ENCODE assay signal across 28 cellular contexts in the genomic region with DNA sequence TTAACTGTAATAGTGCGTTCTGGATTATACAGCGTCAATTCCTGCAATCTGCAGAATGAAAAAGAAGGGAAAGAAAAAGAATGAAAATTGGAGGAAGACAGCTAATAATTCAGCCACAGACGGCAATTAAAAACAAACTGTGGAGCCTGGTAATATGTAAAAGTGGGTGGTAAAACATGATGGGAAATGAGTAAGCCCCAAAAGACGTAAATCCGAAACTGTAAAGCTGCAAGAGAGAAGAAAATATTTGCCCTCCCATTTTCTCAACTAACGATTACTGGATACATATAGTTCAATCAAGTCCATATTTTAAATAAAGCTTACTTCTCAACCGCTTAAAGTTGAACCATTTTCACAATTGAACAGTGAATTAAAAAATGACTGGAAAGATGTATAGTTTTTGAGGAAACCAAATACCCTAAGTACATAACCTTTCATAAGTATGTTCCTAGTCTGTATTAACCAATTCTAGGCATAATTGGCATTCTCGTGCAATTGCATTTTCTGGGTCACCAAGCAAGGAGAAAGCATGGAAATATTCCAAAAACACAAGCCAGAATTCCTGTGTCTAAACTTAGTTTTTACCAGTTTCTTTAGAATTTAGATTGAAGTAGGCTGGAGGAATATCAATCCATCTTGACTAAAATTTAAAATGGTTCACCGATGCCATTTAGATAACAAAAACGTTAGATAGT. TPM values are rescaled to one million over a fixed set of nuclear protein-coding genes. Genes with fewer than 3 reads are reported as not detected.
A peak's percentile ranks its signal among the peaks of the same experiment; 100 is the strongest.
DNase-seq lines count a peak whose midpoint lies in the region; ATAC-seq and TF ChIP-seq lines count a peak whose summit lies in the region.
"Had no signal": no experiment of that assay in that cellular context is flagged by ENCODE, and none has a peak within 500 bp of the region (broad histone marks: within the 10 kb centered on the region; RNA-seq: fewer than 3 reads in every experiment).

No MANE protein-coding gene starts in this region.

- DNase-seq in DMS114 treated with DMSO at 0.1 percent for 48 hours (lab: John Stamatoyannopoulos, UW; ENCODE audit: unreplicated experiment) (peak; percentile 63), NCI-H446 treated with DMSO at 0.1 percent for 48 hours (lab: John Stamatoyannopoulos, UW) (peak; percentile 13), astrocyte of the hippocampus (ENCODE audit: low read depth, low spot score) (peak; percentile 79), neural crest cell (ENCODE audit: low read depth, low spot score) (no peak), GDM1 (lab: John Stamatoyannopoulos, UW) (no peak), brain microvascular endothelial cell (no peak), epidermal melanocyte (ENCODE audit: insufficient read length, low spot score) (no peak)
- DNase-seq: activated CD4-positive, alpha-beta T cell treated with anti-CD3 and anti-CD28 coated beads, Interleukin-2, amount 50 U/mL, for 48 hours; activated naive CD4-positive, alpha-beta T cell treated with anti-CD3 and anti-CD28 coated beads for 36 hours; cortex of kidney; DMS53; endodermal cell; esophagus squamous epithelium; GM23248; hypothalamus; immature natural killer cell; NCI-H1694 treated with DMSO at 0.1 percent for 48 hours; NCI-H2171; NCI-H524 treated with DMSO at 0.1 percent for 48 hours; NK-92 treated with Interleukin-12 subunit alpha and Interleukin-12 subunit beta, amount 100 ng/mL, for 24 hours; Peyer's patch; SJCRH30; upper lobe of right lung had no signal

- H3K4me3 Mint-ChIP-seq in neural crest cell, result no peak overlapping the region
- H3K4me3 Mint-ChIP-seq: activated naive CD4-positive, alpha-beta T cell treated with anti-CD3 and anti-CD28 coated beads for 36 hours; activated T-helper 1 cell treated with anti-CD3 and anti-CD28 coated beads, Interleukin-12 subunit alpha, Interleukin-12 subunit beta, Interleukin-2, Interleukin-4 antibody, amounts not matched to agents 30 ng/mL and 10 ng/mL and 1 ng/mL, durations not matched to agents 14 hours and 24 hours and 36 hours; endodermal cell; immature natural killer cell; memory B cell had no signal

- H3K9me3 Mint-ChIP-seq in neural crest cell, result no peaks in the 10 kb centered on the region
- H3K9me3 Mint-ChIP-seq: activated naive CD4-positive, alpha-beta T cell treated with anti-CD3 and anti-CD28 coated beads for 36 hours; activated T-helper 1 cell treated with anti-CD3 and anti-CD28 coated beads, Interleukin-12 subunit alpha, Interleukin-12 subunit beta, Interleukin-2, Interleukin-4 antibody, amounts not matched to agents 30 ng/mL and 10 ng/mL and 1 ng/mL, durations not matched to agents 14 hours and 24 hours and 36 hours; endodermal cell; immature natural killer cell had no signal

- H3K27ac ChIP-seq in brain microvascular endothelial cell, result no peak overlapping the region
- H3K27ac ChIP-seq: esophagus squamous epithelium, GM23248, Peyer's patch, right atrium auricular region, SJCRH30, upper lobe of right lung had no signal

- peaks cover 38% of the 10 kb centered on the region for H3K36me3 ChIP-seq in brain microvascular endothelial cell (replicated peaks)
- H3K36me3 ChIP-seq: Peyer's patch, right atrium auricular region, upper lobe of right lung had no signal

- peak overlapping the region; percentile 73 for H3K27ac Mint-ChIP-seq in neural crest cell (ENCODE audit: unreplicated experiment)
- H3K27ac Mint-ChIP-seq: activated naive CD4-positive, alpha-beta T cell treated with anti-CD3 and anti-CD28 coated beads for 36 hours; activated T-helper 1 cell treated with anti-CD3 and anti-CD28 coated beads, Interleukin-12 subunit alpha, Interleukin-12 subunit beta, Interleukin-2, Interleukin-4 antibody, amounts not matched to agents 30 ng/mL and 10 ng/mL and 1 ng/mL, durations not matched to agents 14 hours and 24 hours and 36 hours; endodermal cell; immature natural killer cell; memory B cell had no signal

- in situ Hi-C loops in brain microvascular endothelial cell (cut with HindIII; ENCODE audit: low pct_ligation_motif_present, low sequenced_read_pairs), result no loop called here

- TF ChIP-seq CTCF in neural crest cell (conservative IDR thresholded peaks at IDR 0.05) (no peak), brain microvascular endothelial cell (IDR thresholded peaks at IDR 0.05; ENCODE audit: low read depth, low read length, missing control alignments) (no peak)

- no peak overlapping the region for H3K4me3 ChIP-seq in brain microvascular endothelial cell (ENCODE audit: low read depth, low read length)
- H3K4me3 ChIP-seq: esophagus squamous epithelium, GM23248, Peyer's patch, right atrium auricular region, SJCRH30, upper lobe of right lung had no signal

- no peaks in the 10 kb centered on the region for H3K27me3 ChIP-seq in brain microvascular endothelial cell (replicated peaks)
- H3K27me3 ChIP-seq: Peyer's patch, right atrium auricular region, SJCRH30, upper lobe of right lung had no signal

- H3K27me3 Mint-ChIP-seq in neural crest cell (ENCODE audit: low read depth), result no peaks in the 10 kb centered on the region
- H3K27me3 Mint-ChIP-seq: memory B cell had no signal

- peaks cover 37% of the 10 kb centered on the region for H3K36me3 Mint-ChIP-seq in neural crest cell (ENCODE audit: low read depth)
- H3K36me3 Mint-ChIP-seq: memory B cell had no signal

- no peak for ATAC-seq in HG03342 (IDR thresholded peaks at IDR 0.05; ENCODE audit: unreplicated experiment)
- ATAC-seq: activated CD4-positive, CD25-positive, alpha-beta regulatory T cell treated with anti-CD3 and anti-CD28 coated beads, Interleukin-2, amount 50 U/mL, for 24 hours; upper lobe of right lung had no signal

- peaks cover 20% of the 10 kb centered on the region for H3K4me1 Mint-ChIP-seq in neural crest cell

RNA-seq across cellular contexts. Expression of a gene that starts 44.8 kb away (rescaled TPM):
- total RNA-seq in neural crest cell, result 56.1 and 60.9 TPM in 2 replicates

Comparison
In these comparisons a context has a peak if more than half of its experiments do, and no peak if none do; other contexts are left out.
1. DNase-seq: peak in DMS114 treated with DMSO at 0.1 percent for 48 hours (single experiment), NCI-H446 treated with DMSO at 0.1 percent for 48 hours (single experiment) and astrocyte of the hippocampus (single experiment); none in neural crest cell (single experiment), GDM1 (single experiment), brain microvascular endothelial cell (single experiment) and epidermal melanocyte (single experiment).